In genomic region chr20:48986899-48987298, GRCh38 we compare ENCODE assay signal across 11 cellular contexts. TPM values are rescaled to one million over a fixed set of nuclear protein-coding genes. Genes with fewer than 3 reads are reported as not detected.
A peak's percentile ranks its signal among the peaks of the same experiment; 100 is the strongest.
DNase-seq lines count a peak whose midpoint lies in the region; ATAC-seq, FAIRE-seq and TF ChIP-seq lines count a peak whose summit lies in the region.
"Had no signal": no experiment of that assay in that cellular context is flagged by ENCODE, and none has a peak within 500 bp of the region (broad histone marks: within the 10 kb centered on the region; RNA-seq: fewer than 3 reads in every experiment).

No MANE protein-coding gene starts in this region.

- no peaks in the 10 kb centered on the region for H3K27me3 ChIP-seq in OCI-LY1 (ENCODE audit: insufficient read depth, low read length)

- FAIRE-seq in A549 (lab: Jason Lieb, UNC): no peak
- FAIRE-seq: islet of Langerhans had no signal

- peak in 1 of 2 experiments; percentile 58; a peak in 3 of 6 replicates for ATAC-seq in A549
- no peak for ATAC-seq in GM19467 (IDR thresholded peaks at IDR 0.05; ENCODE audit: unreplicated experiment)
- no peak for ATAC-seq in HG03521 (IDR thresholded peaks at IDR 0.05; ENCODE audit: unreplicated experiment)

- no peaks in the 10 kb centered on the region for H3K79me2 ChIP-seq in OCI-LY1 (ENCODE audit: insufficient read depth, low read length)

- no peak overlapping the region for H3K4me3 ChIP-seq in A549
- no peak overlapping the region for H3K4me3 ChIP-seq in GM12865 (ENCODE audit: low read depth, low read length)
- no peak overlapping the region for H3K4me3 ChIP-seq in OCI-LY1 (ENCODE audit: low read depth, low read length, poor library complexity, severe bottlenecking)
- no peak overlapping the region for H3K4me3 ChIP-seq in epithelial cell of esophagus (ENCODE audit: low read length)

- TF ChIP-seq CTCF in A549 (IDR thresholded peaks at IDR 0.05) (peak; percentile 44), GM12865 (IDR thresholded peaks at IDR 0.05; ENCODE audit: insufficient read depth, low read depth, low read length, missing control alignments) (peak; percentile 19), OCI-LY1 (IDR thresholded peaks at IDR 0.05; ENCODE audit: low read length) (peak; percentile 26; the same call in 1 of the 2 replicates), epithelial cell of esophagus (IDR thresholded peaks at IDR 0.05; ENCODE audit: insufficient read depth, low read depth, low read length, missing control alignments) (peak; percentile 54)

- POLR2A ChIA-PET in A549 (lab: Yijun Ruan, JAX): interaction anchor here (0.7 kb wide), 1 partner anchor 65 kb away, joined by 3 read pairs; no protein-coding TSS in a partner anchor

- H3K9me3 ChIP-seq in A549: no peaks in the 10 kb centered on the region
- no peaks in the 10 kb centered on the region for H3K9me3 ChIP-seq in OCI-LY1 (ENCODE audit: low read length)

- no peak overlapping the region for H3K9ac ChIP-seq in OCI-LY1 (ENCODE audit: low read length)

- DNase-seq in A549 (ENCODE audit: low read depth in 1 of 2, low spot score in 1 of 2) (peak in 1 of 2 experiments; percentile 18), GM12865 (ENCODE audit: low read depth) (no peak), epithelial cell of esophagus (ENCODE audit: low read depth) (peak; percentile 4)
- DNase-seq in stimulated activated CD4-positive, alpha-beta T cell treated with anti-CD3 and anti-CD28 coated beads, Interleukin-2, amount 100 ng/mL, for 24 hours: no peak
- DNase-seq in activated CD8-positive, alpha-beta memory T cell treated with anti-CD3 and anti-CD28 coated beads, Interleukin-2, amount 50 U/mL, for 4 hours: no peak
- DNase-seq: GOT3, NCI-H2081 treated with DMSO at 0.1 percent for 48 hours had no signal

- no peak overlapping the region for H3K27ac ChIP-seq in A549
- no peak overlapping the region for H3K27ac ChIP-seq in OCI-LY1 (ENCODE audit: low read depth, low read length, poor library complexity, severe bottlenecking)

- H3K4me2 ChIP-seq in A549 (no peak overlapping the region), OCI-LY1 (ENCODE audit: low read length) (no peak overlapping the region)

- no peaks in the 10 kb centered on the region for H4K20me1 ChIP-seq in OCI-LY1 (ENCODE audit: insufficient read depth, low read length)

- no peaks in the 10 kb centered on the region for H3K9me2 ChIP-seq in OCI-LY1 (ENCODE audit: low read depth, low read length)

- TF ChIP-seq POLR2A in A549 (IDR thresholded peaks at IDR 0.05; ENCODE audit: low read length): no peak

- H3K36me3 ChIP-seq in OCI-LY1 (ENCODE audit: insufficient read depth, low read length): peaks cover 90% of the 10 kb centered on the region

- H3F3A ChIP-seq in OCI-LY1 (ENCODE audit: insufficient read depth, low read length): no peaks in the 10 kb centered on the region

- TF ChIP-seq EP300 in A549 (IDR thresholded peaks at IDR 0.05): no peak

- H3K4me1 ChIP-seq in A549: peaks cover 25% of the 10 kb centered on the region
- no peaks in the 10 kb centered on the region for H3K4me1 ChIP-seq in OCI-LY1 (ENCODE audit: insufficient read depth, low read length, severe bottlenecking)

- CTCF ChIA-PET in A549 (lab: Yijun Ruan, JAX): interaction anchor here (0.6 to 2.6 kb wide), 7 partner anchors 18 to 329 kb away, joined by 3 to 6 read pairs (median 3); no protein-coding TSS in a partner anchor

- TF ChIP-seq RAD21 in A549 (conservative IDR thresholded peaks at IDR 0.05 in 1 of 2, IDR thresholded peaks at IDR 0.05 in 1 of 2): peak; percentile 42 to 65

- H2AFZ ChIP-seq in OCI-LY1 (ENCODE audit: low read length): no peak overlapping the region

- WGBS in A549 (ENCODE audit: missing lambda C conversion rate): 49% methylated on average over 2 of the region's 2 CpGs

TF ChIP-seq in A549, 52 proteins besides CTCF, POLR2A, EP300 and RAD21:
- TF ChIP-seq, protein P1, sequence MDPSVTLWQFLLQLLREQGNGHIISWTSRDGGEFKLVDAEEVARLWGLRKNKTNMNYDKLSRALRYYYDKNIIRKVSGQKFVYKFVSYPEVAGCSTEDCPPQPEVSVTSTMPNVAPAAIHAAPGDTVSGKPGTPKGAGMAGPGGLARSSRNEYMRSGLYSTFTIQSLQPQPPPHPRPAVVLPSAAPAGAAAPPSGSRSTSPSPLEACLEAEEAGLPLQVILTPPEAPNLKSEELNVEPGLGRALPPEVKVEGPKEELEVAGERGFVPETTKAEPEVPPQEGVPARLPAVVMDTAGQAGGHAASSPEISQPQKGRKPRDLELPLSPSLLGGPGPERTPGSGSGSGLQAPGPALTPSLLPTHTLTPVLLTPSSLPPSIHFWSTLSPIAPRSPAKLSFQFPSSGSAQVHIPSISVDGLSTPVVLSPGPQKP (IDR thresholded peaks at IDR 0.05; ENCODE audit: low read depth, low read length): no peak
- TF ChIP-seq FOSB (CRISPR knock-in tag; IDR thresholded peaks at IDR 0.05): no peak
- TF ChIP-seq, protein P2, sequence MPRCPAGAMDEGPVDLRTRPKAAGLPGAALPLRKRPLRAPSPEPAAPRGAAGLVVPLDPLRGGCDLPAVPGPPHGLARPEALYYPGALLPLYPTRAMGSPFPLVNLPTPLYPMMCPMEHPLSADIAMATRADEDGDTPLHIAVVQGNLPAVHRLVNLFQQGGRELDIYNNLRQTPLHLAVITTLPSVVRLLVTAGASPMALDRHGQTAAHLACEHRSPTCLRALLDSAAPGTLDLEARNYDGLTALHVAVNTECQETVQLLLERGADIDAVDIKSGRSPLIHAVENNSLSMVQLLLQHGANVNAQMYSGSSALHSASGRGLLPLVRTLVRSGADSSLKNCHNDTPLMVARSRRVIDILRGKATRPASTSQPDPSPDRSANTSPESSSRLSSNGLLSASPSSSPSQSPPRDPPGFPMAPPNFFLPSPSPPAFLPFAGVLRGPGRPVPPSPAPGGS (IDR thresholded peaks at IDR 0.05): no peak
- no peak for TF ChIP-seq ZC3H11A (IDR thresholded peaks at IDR 0.05)
- no peak for TF ChIP-seq HOXA7 (CRISPR knock-in tag; IDR thresholded peaks at IDR 0.05)
- TF ChIP-seq EHF (CRISPR knock-in tag; IDR thresholded peaks at IDR 0.05): no peak
- TF ChIP-seq ZNF302 (CRISPR knock-in tag; IDR thresholded peaks at IDR 0.05): no peak
- TF ChIP-seq RNF2 (IDR thresholded peaks at IDR 0.05; ENCODE audit: borderline replicate concordance, low read depth): no peak
- TF ChIP-seq JUN (IDR thresholded peaks at IDR 0.05): no peak

RNA-seq across cellular contexts. Expression of gene CSE1L, which starts 59.2 kb away (rescaled TPM):
- polyA plus RNA-seq in A549 (2011; rRNA removed) (125 and 131 TPM in 2 replicates), A549 (2017; fragmentation: RNase III; extraction: RNeasy Plus Mini Kit Qiagen cat#74134 plus additional on column Dnase treatment) (113 to 132 TPM (median 116 TPM) in 3 replicates)
- polyA plus RNA-seq in A549 (2012; cell fraction: cytosol; rRNA removed): 37.3 and 40.2 TPM in 2 replicates
- 25.3 and 40.7 TPM in 2 replicates for polyA plus RNA-seq in A549 (2012; cell fraction: nucleus; rRNA removed)
- polyA minus RNA-seq in A549 (2011; rRNA and poly(A)+ RNA removed): 51.3 and 55.0 TPM in 2 replicates
